ENCODE assay signal across 31 cellular contexts in genomic region chr18:29596959-29597358, GRCh38.
"Had no signal": no experiment of that assay in that cellular context is flagged by ENCODE, and none has a peak within 500 bp of the region (broad histone marks: within the 10 kb centered on the region; RNA-seq: fewer than 3 reads in every experiment).

No MANE protein-coding gene starts in this region.

- H3K79me2 ChIP-seq: parathyroid adenoma had no signal

- H3K4me3 ChIP-seq: adrenal gland, body of pancreas, esophagus muscularis mucosa, heart left ventricle, left lung, lower lobe of right lung, psoas muscle, thoracic aorta had no signal

- FAIRE-seq: urothelium cell line had no signal

- H2AFZ ChIP-seq: parathyroid adenoma had no signal

- H3K9ac ChIP-seq: parathyroid adenoma had no signal

- DNase-seq: activated CD4-positive, alpha-beta T cell treated with anti-CD3 and anti-CD28 coated beads for 4 hours; activated CD4-positive, alpha-beta T cell treated with anti-CD3 and anti-CD28 coated beads, Interleukin-2, amount 50 U/mL, for 48 hours; activated CD4-positive, CD25-positive, alpha-beta regulatory T cell; activated CD8-positive, alpha-beta memory T cell treated with anti-CD3 and anti-CD28 coated beads, Interleukin-2, amount 50 U/mL, for 48 hours; activated gamma-delta T cell treated with Interleukin-2 at 50 U/mL for 16 hours; activated T-cell treated with anti-CD3 and anti-CD28 coated beads, Interleukin-2, amount 50 U/mL, for 24 hours; adrenal gland; aorta; body of pancreas; dermis blood vessel endothelial cell; effector CD4-positive, alpha-beta T cell; foreskin keratinocyte; heart left ventricle; hypothalamus; immature natural killer cell; left lung; lower lobe of right lung; mesenchymal stem cell; naive thymus-derived CD8-positive, alpha-beta T cell; nucleus accumbens; psoas muscle; right cardiac atrium; stimulated activated CD4-positive, alpha-beta T cell treated with anti-CD3 and anti-CD28 coated beads, Interleukin-15, amount 100 ng/mL, for 24 hours; stimulated activated CD4-positive, alpha-beta T cell treated with anti-CD3 and anti-CD28 coated beads, Interleukin-2, amount 100 ng/mL, for 24 hours; stimulated activated naive CD4-positive, alpha-beta T cell; trophoblast cell had no signal

- H3K9me3 ChIP-seq: adrenal gland, body of pancreas, esophagus muscularis mucosa, left lung, lower lobe of right lung, psoas muscle, thoracic aorta had no signal

- H3K27ac Mint-ChIP-seq: activated naive CD4-positive, alpha-beta T cell treated with anti-CD3 and anti-CD28 coated beads, Interleukin-2, amount 50 U/mL, for 24 hours; activated T-cell treated with anti-CD3 and anti-CD28 coated beads, Interleukin-2, amount 50 U/mL, for 24 hours; immature natural killer cell; naive thymus-derived CD8-positive, alpha-beta T cell had no signal

- H3K36me3 Mint-ChIP-seq: activated naive CD4-positive, alpha-beta T cell treated with anti-CD3 and anti-CD28 coated beads, Interleukin-2, amount 50 U/mL, for 24 hours; immature natural killer cell; naive thymus-derived CD8-positive, alpha-beta T cell had no signal

- H3K27me3 ChIP-seq: adrenal gland, body of pancreas, esophagus muscularis mucosa, foreskin keratinocyte, heart left ventricle, left lung had no signal

- H3K27ac ChIP-seq: adrenal gland, body of pancreas, esophagus muscularis mucosa, foreskin keratinocyte, heart left ventricle, left lung, lower lobe of right lung, parathyroid adenoma, psoas muscle, thoracic aorta had no signal

- H3K36me3 ChIP-seq: adrenal gland, esophagus muscularis mucosa, heart left ventricle, left lung, lower lobe of right lung, thoracic aorta had no signal

- ATAC-seq: body of pancreas, foreskin keratinocyte, heart left ventricle, left lung, lower lobe of right lung, psoas muscle, right cardiac atrium had no signal

- H3K4me1 ChIP-seq: body of pancreas, esophagus muscularis mucosa, foreskin keratinocyte, heart left ventricle, left lung, lower lobe of right lung, parathyroid adenoma, psoas muscle had no signal
